1 cellular context compared by ENCODE assay signal in genomic region chr9:19057033-19057432, GRCh38.
TF ChIP-seq lines count a peak whose summit lies in the region.

No MANE protein-coding gene starts in this region.

TF ChIP-seq in WTC11, 78 proteins besides CTCF, POLR2A, EP300 and RAD21 (continued from another document):
- no peak for TF ChIP-seq ZNF425 (CRISPR knock-in tag; conservative IDR thresholded peaks at IDR 0.05)
